15 cellular contexts compared by ENCODE assay signal in the genomic region with DNA sequence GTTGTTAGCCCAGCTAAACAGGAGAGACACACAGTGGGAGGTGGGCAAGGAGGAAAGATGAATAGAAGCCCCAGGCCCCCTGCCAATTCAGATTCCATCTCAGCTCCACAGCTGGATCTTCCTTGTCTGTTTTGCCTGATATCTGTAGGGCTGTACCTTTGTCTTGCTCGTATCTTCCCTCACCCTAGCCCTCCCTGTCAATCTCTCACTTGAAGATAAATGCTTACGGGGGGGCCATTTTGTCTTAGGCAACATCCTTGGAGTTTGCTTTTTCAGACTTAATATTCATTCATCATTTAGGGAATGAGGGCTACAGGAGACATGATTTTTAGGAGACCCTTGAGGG. TPM values are rescaled to one million over a fixed set of nuclear protein-coding genes. Genes with fewer than 3 reads are reported as not detected.
DNase-seq lines count a peak whose midpoint lies in the region; ATAC-seq, FAIRE-seq and TF ChIP-seq lines count a peak whose summit lies in the region.
"Had no signal": no experiment of that assay in that cellular context is flagged by ENCODE, and none has a peak within 500 bp of the region (broad histone marks: within the 10 kb centered on the region; RNA-seq: fewer than 3 reads in every experiment).

No MANE protein-coding gene starts in this region.

- POLR2A ChIA-PET in A549 (lab: Yijun Ruan, JAX), result no interaction called here

- H3K9ac ChIP-seq in neural cell (ENCODE audit: low read length), result peak overlapping the region; percentile 99

- H3K4me3 ChIP-seq in A549, result no peak overlapping the region
- peak overlapping the region; percentile 79 for H3K4me3 ChIP-seq in neural cell (ENCODE audit: low read length)
- no peak overlapping the region for H3K4me3 ChIP-seq in sigmoid colon

- peaks cover 7% of the 10 kb centered on the region for H3F3A ChIP-seq in neural cell (ENCODE audit: insufficient read depth, low read length, poor library complexity, severe bottlenecking)

- no peaks in the 10 kb centered on the region for H3K9me3 Mint-ChIP-seq in chondrocyte (ENCODE audit: low read depth)

- H3K9me3 ChIP-seq in A549 (no peaks in the 10 kb centered on the region), neural cell (ENCODE audit: low read length) (no peaks in the 10 kb centered on the region), sigmoid colon (no peaks in the 10 kb centered on the region)

- H3K36me3 ChIP-seq in neural cell (ENCODE audit: insufficient read depth, low read length) (no peaks in the 10 kb centered on the region), sigmoid colon (no peaks in the 10 kb centered on the region)

- TF ChIP-seq EP300 in A549 (IDR thresholded peaks at IDR 0.05), result no peak
- TF ChIP-seq EP300 in neural cell (conservative IDR thresholded peaks at IDR 0.05; ENCODE audit: poor library complexity, severe bottlenecking), result no peak
- no peak for TF ChIP-seq EP300 in sigmoid colon (IDR thresholded peaks at IDR 0.05)

- no peak for TF ChIP-seq RAD21 in A549 (conservative IDR thresholded peaks at IDR 0.05 in 1 of 2, IDR thresholded peaks at IDR 0.05 in 1 of 2)
- TF ChIP-seq RAD21 in neural cell (conservative IDR thresholded peaks at IDR 0.05), result no peak

- no peak overlapping the region for H3K4me3 Mint-ChIP-seq in chondrocyte (ENCODE audit: unreplicated experiment)

- H3K4me1 ChIP-seq in A549 (peaks cover 18% of the 10 kb centered on the region; the same call in 2 of the 3 replicates), sigmoid colon (peaks cover 0 to 14% (median 13%) of the 10 kb centered on the region in 4 donors)

- H4K20me1 ChIP-seq in neural cell (ENCODE audit: insufficient read depth), result peaks cover 5% of the 10 kb centered on the region

- H3K27me3 ChIP-seq in neural cell (ENCODE audit: insufficient read depth, low read depth, low read length), result no peaks in the 10 kb centered on the region
- H3K27me3 ChIP-seq in sigmoid colon, result peaks cover 5 to 23% (median 22%) of the 10 kb centered on the region in 3 donors

- H3K27me3 Mint-ChIP-seq in chondrocyte (ENCODE audit: low read depth), result peaks cover 10% of the 10 kb centered on the region

- peak overlapping the region; percentile 70 for H3K27ac Mint-ChIP-seq in chondrocyte (ENCODE audit: unreplicated experiment)

- no peak for TF ChIP-seq CTCF in A549 (IDR thresholded peaks at IDR 0.05)
- no peak for TF ChIP-seq CTCF in chondrocyte (IDR thresholded peaks at IDR 0.05)
- no peak for TF ChIP-seq CTCF in neural cell (IDR thresholded peaks at IDR 0.05; ENCODE audit: poor library complexity, severe bottlenecking)
- no peak for TF ChIP-seq CTCF in sigmoid colon (IDR thresholded peaks at IDR 0.05)

- H3K4me1 Mint-ChIP-seq in chondrocyte (ENCODE audit: low read depth), result peaks cover 48% of the 10 kb centered on the region

- H3K9me2 ChIP-seq in neural cell (ENCODE audit: insufficient read depth, low read length), result no peaks in the 10 kb centered on the region

- ATAC-seq in A549, result no peak
- no peak for ATAC-seq in GM21529 (IDR thresholded peaks at IDR 0.05; ENCODE audit: unreplicated experiment)
- ATAC-seq: Panc1, Right ventricle myocardium inferior had no signal

- CTCF ChIA-PET in A549 (lab: Yijun Ruan, JAX), result interaction anchor here (0.7 to 4.8 kb wide), 7 partner anchors 21 to 184 kb away, joined by 3 to 18 read pairs (median 3); no protein-coding TSS in a partner anchor

- DNase-seq in A549 (ENCODE audit: low read depth in 1 of 2, low spot score in 1 of 2) (no peak), OCI-M1 (lab: John Stamatoyannopoulos, UW) (peak; percentile 57), chondrocyte (ENCODE audit: low spot score) (no peak), NCI-H774 (lab: John Stamatoyannopoulos, UW) (no peak), sigmoid colon (no peak), LoVo (ENCODE audit: low spot score) (no peak)
- DNase-seq: NCI-H1048, NCI-H146, NCI-H2107 had no signal

- peak overlapping the region in 1 of 2 experiments; percentile 7; a peak in 1 of 6 replicates for H3K27ac ChIP-seq in A549
- peak overlapping the region; percentile 91 for H3K27ac ChIP-seq in neural cell (ENCODE audit: low read length)
- H3K27ac ChIP-seq in sigmoid colon, result no peak overlapping the region
- H3K27ac ChIP-seq: C4-2B had no signal

- H3K4me2 ChIP-seq in A549 (peak overlapping the region; percentile 22; the same call in 2 of the 3 replicates), neural cell (ENCODE audit: low read length) (peak overlapping the region; percentile 90)

- 76% methylated on average over 2 of the region's 2 CpGs for WGBS in A549 (ENCODE audit: missing lambda C conversion rate)
- WGBS in sigmoid colon, 2 donors, result 75 to 84% methylated on average over 2 of the region's 2 CpGs

- peaks cover 75% of the 10 kb centered on the region for H3K79me2 ChIP-seq in neural cell (replicated peaks; ENCODE audit: insufficient read depth, low read length)

- intact Hi-C loops in sigmoid colon (cut with DNase I), result no loop called here

- no peak for TF ChIP-seq POLR2A in A549 (IDR thresholded peaks at IDR 0.05; ENCODE audit: low read length)
- TF ChIP-seq POLR2A in sigmoid colon (IDR thresholded peaks at IDR 0.05), result no peak

- no peak for FAIRE-seq in A549 (lab: Jason Lieb, UNC)

- H2AFZ ChIP-seq in neural cell (ENCODE audit: low read depth, low read length), result no peak overlapping the region

- H3K36me3 Mint-ChIP-seq in chondrocyte (ENCODE audit: low read depth), result peaks cover 4% of the 10 kb centered on the region

TF ChIP-seq in A549, 52 proteins besides CTCF, POLR2A, EP300 and RAD21 (continues in another document):
- TF ChIP-seq ZNF302 (CRISPR knock-in tag; IDR thresholded peaks at IDR 0.05) (no peak), KDM1A (IDR thresholded peaks at IDR 0.05; ENCODE audit: low read depth) (no peak), NPAS2 (CRISPR knock-in tag; IDR thresholded peaks at IDR 0.05; ENCODE audit: borderline replicate concordance) (no peak)

TF ChIP-seq in neural cell, 6 proteins besides CTCF, POLR2A, EP300 and RAD21 (continues in another document):
- TF ChIP-seq POLR2AphosphoS5 (IDR thresholded peaks at IDR 0.05), result no peak
- no peak for TF ChIP-seq SMC3 (conservative IDR thresholded peaks at IDR 0.05; ENCODE audit: poor library complexity)
- TF ChIP-seq MXI1 (conservative IDR thresholded peaks at IDR 0.05; ENCODE audit: poor library complexity, severe bottlenecking), result no peak
- TF ChIP-seq TAF1 (IDR thresholded peaks at IDR 0.05; ENCODE audit: low read depth), result no peak

RNA-seq across cellular contexts. Expression of a gene that starts 2.4 kb away (rescaled TPM):
- polyA plus RNA-seq in A549 (2011; rRNA removed) (0.89 and 0.90 TPM in 2 replicates), A549 (2017; fragmentation: RNase III; extraction: RNeasy Plus Mini Kit Qiagen cat#74134 plus additional on column Dnase treatment) (0.45 to 0.61 TPM (median 0.55 TPM) in 3 replicates), neural cell (58.8 and 67.5 TPM in 2 replicates), sigmoid colon (1 to 10 TPM in 1 of 3 donors, under 1 TPM in 2; under 0.01 to 3.5 (median 0.46) TPM)
- polyA plus RNA-seq in A549 (2012; cell fraction: cytosol; rRNA removed), result 0.23 and 0.24 TPM in 2 replicates
- 0.56 and 0.67 TPM in 2 replicates for polyA plus RNA-seq in A549 (2012; cell fraction: nucleus; rRNA removed)
- polyA minus RNA-seq in A549 (2011; rRNA and poly(A)+ RNA removed), result 0.58 and 0.63 TPM in 2 replicates
- total RNA-seq in chondrocyte (2.6 to 5.1 TPM (median 3.5 TPM) in 3 replicates), sigmoid colon (1 to 10 TPM; 3.6 to 8.9 (median 6.9) TPM)
- polyA minus RNA-seq in neural cell, result 80.1 and 98.9 TPM in 2 replicates
- total RNA-seq: HT1080 had no signal

RNA-seq across cellular contexts. Expression of a gene that starts 5.3 kb away (rescaled TPM):
- 140 and 169 TPM in 2 replicates for polyA plus RNA-seq in A549 (2011; rRNA removed)
- 83.3 and 106 TPM in 2 replicates for polyA plus RNA-seq in A549 (2012; cell fraction: cytosol; rRNA removed)
- 139 and 202 TPM in 2 replicates for polyA plus RNA-seq in A549 (2012; cell fraction: nucleus; rRNA removed)
- polyA plus RNA-seq in A549 (2017; fragmentation: RNase III; extraction: RNeasy Plus Mini Kit Qiagen cat#74134 plus additional on column Dnase treatment), result 203 to 211 TPM (median 211 TPM) in 3 replicates
- 155 and 160 TPM in 2 replicates for polyA minus RNA-seq in A549 (2011; rRNA and poly(A)+ RNA removed)
- 104 to 117 TPM (median 112 TPM) in 3 replicates for total RNA-seq in chondrocyte
- polyA plus RNA-seq in neural cell, result 351 and 369 TPM in 2 replicates
- polyA minus RNA-seq in neural cell, result 131 and 162 TPM in 2 replicates
- total RNA-seq in sigmoid colon, result 100 to 1,000 TPM; 118 to 194 (median 141) TPM
- polyA plus RNA-seq in sigmoid colon, result 100 to 1,000 TPM; 141 to 204 (median 172) TPM

RNA-seq across cellular contexts. Expression of a gene that starts 29.7 kb away (rescaled TPM):
- polyA plus RNA-seq in A549 (2011; rRNA removed) (4.6 and 7.3 TPM in 2 replicates), A549 (2017; fragmentation: RNase III; extraction: RNeasy Plus Mini Kit Qiagen cat#74134 plus additional on column Dnase treatment) (18.7 to 25.3 TPM (median 24.2 TPM) in 3 replicates), neural cell (2.1 and 6.2 TPM in 2 replicates), sigmoid colon (10 to 100 TPM; 16.2 to 52.8 (median 17.1) TPM)
- 6.5 and 10.2 TPM in 2 replicates for polyA plus RNA-seq in A549 (2012; cell fraction: cytosol; rRNA removed)
- polyA plus RNA-seq in A549 (2012; cell fraction: nucleus; rRNA removed), result 23.1 and 25.7 TPM in 2 replicates
- 10.5 and 16.5 TPM in 2 replicates for polyA minus RNA-seq in A549 (2011; rRNA and poly(A)+ RNA removed)
- total RNA-seq in chondrocyte (66.9 to 86.5 TPM (median 78.4 TPM) in 3 replicates), sigmoid colon (10 to 100 TPM; 13.5 to 23.5 (median 16.0) TPM)
- 1.9 and 8.6 TPM in 2 replicates for polyA minus RNA-seq in neural cell

RNA-seq across cellular contexts. Expression of a gene that starts 32.0 kb away (rescaled TPM):
- 73.1 and 93.0 TPM in 2 replicates for polyA plus RNA-seq in A549 (2011; rRNA removed)
- 23.4 and 24.8 TPM in 2 replicates for polyA plus RNA-seq in A549 (2012; cell fraction: cytosol; rRNA removed)
- 27.5 and 41.9 TPM in 2 replicates for polyA plus RNA-seq in A549 (2012; cell fraction: nucleus; rRNA removed)
- polyA plus RNA-seq in A549 (2017; fragmentation: RNase III; extraction: RNeasy Plus Mini Kit Qiagen cat#74134 plus additional on column Dnase treatment), result 11.5 to 16.0 TPM (median 13.5 TPM) in 3 replicates
- 34.1 and 35.5 TPM in 2 replicates for polyA minus RNA-seq in A549 (2011; rRNA and poly(A)+ RNA removed)
- 9.6 to 79.1 TPM (median 79.0 TPM) in 3 replicates for total RNA-seq in chondrocyte
- polyA plus RNA-seq in neural cell, result 24.0 and 25.8 TPM in 2 replicates
- polyA minus RNA-seq in neural cell, result 11.8 and 13.6 TPM in 2 replicates
- 10 to 100 TPM; 30.7 to 48.5 (median 40.7) TPM for total RNA-seq in sigmoid colon
- 10 to 100 TPM; 42.3 to 52.9 (median 46.7) TPM for polyA plus RNA-seq in sigmoid colon

RNA-seq across cellular contexts. Expression of a gene that starts 38.7 kb away (rescaled TPM):
- polyA plus RNA-seq in A549 (2011; rRNA removed) (60.9 and 62.9 TPM in 2 replicates), A549 (2017; fragmentation: RNase III; extraction: RNeasy Plus Mini Kit Qiagen cat#74134 plus additional on column Dnase treatment) (30.5 to 35.7 TPM (median 35.3 TPM) in 3 replicates), neural cell (22.1 and 31.0 TPM in 2 replicates), sigmoid colon (10 to 100 TPM; 21.0 to 30.5 (median 28.6) TPM)
- 22.6 and 29.7 TPM in 2 replicates for polyA plus RNA-seq in A549 (2012; cell fraction: cytosol; rRNA removed)
- polyA plus RNA-seq in A549 (2012; cell fraction: nucleus; rRNA removed), result 17.0 and 22.1 TPM in 2 replicates
- 29.9 and 32.3 TPM in 2 replicates for polyA minus RNA-seq in A549 (2011; rRNA and poly(A)+ RNA removed)
- total RNA-seq in chondrocyte (27.9 to 33.1 TPM (median 30.5 TPM) in 3 replicates), sigmoid colon (10 to 100 TPM; 13.3 to 22.8 (median 18.4) TPM)
- 13.1 and 21.6 TPM in 2 replicates for polyA minus RNA-seq in neural cell

Comparison
In these comparisons a context has a peak if more than half of its experiments do, and no peak if none do; other contexts are left out.
1. RNA of a gene that starts 2.4 kb away (polyA plus RNA-seq): 58.8 to 67.5 TPM in neural cell; 0.23 to 0.90 TPM in A549 and under 0.01 to 3.5 TPM in sigmoid colon; every median in the first group is over 10 times any median in the second.